ENCODE assay signal across 1 cellular context in genomic region chr7:29565634-29565981, GRCh38.
TF ChIP-seq lines count a peak whose summit lies in the region.

No MANE protein-coding gene starts in this region.

TF ChIP-seq in HepG2, 621 proteins besides CTCF, POLR2A, EP300 and RAD21 (continued from another document):
- TF ChIP-seq FOXA1 (IDR thresholded peaks at IDR 0.05) (no peak), FOXA1 (CRISPR knock-in tag; IDR thresholded peaks at IDR 0.05) (no peak)
